ENCODE assay signal across 1 cellular context in the genomic region with DNA sequence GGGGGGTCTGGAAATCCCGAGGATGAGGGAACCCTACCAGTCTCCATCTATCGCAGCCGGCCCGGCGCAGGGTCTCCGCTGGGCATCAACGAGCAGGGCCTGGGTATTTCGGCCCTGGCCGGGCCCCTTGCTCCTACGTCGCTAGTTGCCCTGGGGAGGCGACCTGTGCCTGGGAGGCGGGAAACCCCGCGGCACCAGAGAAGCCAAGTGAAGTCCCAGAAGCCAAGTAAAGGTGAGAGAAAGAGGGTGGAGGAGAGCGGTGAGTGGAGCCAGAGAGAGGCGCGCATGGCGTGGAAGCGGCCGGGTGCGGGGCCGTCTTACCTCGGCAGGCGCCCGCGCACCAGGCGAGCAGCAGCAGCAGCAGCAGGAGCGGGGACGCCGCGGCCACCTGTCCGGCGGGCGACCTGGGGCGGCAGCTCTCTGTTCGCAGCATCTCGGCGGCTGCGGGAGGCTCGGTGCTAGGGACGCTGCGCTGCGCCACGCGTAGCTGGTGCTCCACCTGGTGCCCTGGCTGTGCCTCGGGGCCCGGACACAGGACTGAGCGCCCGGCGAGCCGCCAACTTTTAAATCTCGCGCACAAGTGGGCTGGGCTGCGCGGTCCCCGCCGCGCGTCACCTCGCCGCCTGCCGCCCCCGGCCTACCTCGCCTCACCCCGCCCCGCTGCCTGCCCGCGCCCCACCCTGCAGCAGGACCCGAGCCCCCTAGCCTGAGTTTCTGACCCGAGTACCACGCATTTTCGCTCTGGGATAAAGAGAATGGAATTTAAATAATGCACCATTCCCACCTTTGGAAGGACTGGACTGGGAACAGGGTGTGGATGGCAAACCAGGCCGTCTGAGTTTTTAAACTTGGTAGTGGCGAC.
TF ChIP-seq lines count a peak whose summit lies in the region.

NMU (minus strand) TSS at position 539 of the 862 bp plus-strand sequence; CDS start at position 433, 106 bp downstream.

TF ChIP-seq in WTC11, 78 proteins besides CTCF, POLR2A, EP300 and RAD21 (continued from another document):
- peak; percentile 32; the same call in 1 of the 2 replicates for TF ChIP-seq FOXP4 (CRISPR knock-in tag; IDR thresholded peaks at IDR 0.05)
